Comparison of ENCODE assay signal across 19 cellular contexts in genomic region chr15:27479232-27480140, GRCh38.
DNase-seq lines count a peak whose midpoint lies in the region; ATAC-seq lines count a peak whose summit lies in the region.
"Had no signal": no experiment of that assay in that cellular context is flagged by ENCODE, and none has a peak within 500 bp of the region (broad histone marks: within the 10 kb centered on the region; RNA-seq: fewer than 3 reads in every experiment).

No MANE protein-coding gene starts in this region.

- peak; percentile 11 for DNase-seq in Caki2 (ENCODE audit: low read depth)
- DNase-seq in NCI-H1417 treated with DMSO at 0.1 percent for 48 hours (lab: John Stamatoyannopoulos, UW), result peak; percentile 68
- peak; percentile 15 for DNase-seq in NCI-H748 treated with DMSO at 0.1 percent for 48 hours (lab: John Stamatoyannopoulos, UW)
- DNase-seq in left cardiac atrium, result no peak
- DNase-seq in activated gamma-delta T cell (lab: John Stamatoyannopoulos, UW), result no peak
- no peak for DNase-seq in SKM-1 treated with dmso at 0.1 percent for 144 hours (lab: John Stamatoyannopoulos, UW; ENCODE audit: unreplicated experiment)
- DNase-seq in iPS-NIHi11 (ENCODE audit: low spot score), result no peak
- DNase-seq: activated CD8-positive, alpha-beta memory T cell treated with anti-CD3 and anti-CD28 coated beads, Interleukin-2, amount 50 U/mL, for 4 hours; activated naive CD8-positive, alpha-beta T cell treated with anti-CD3 and anti-CD28 coated beads, Interleukin-2, amount 10 ng/mL, durations not matched to agents 7 days and 5 days; caudate nucleus; endodermal cell; H9; islet precursor cell; KBM-7; OCI-M1; small intestine; stimulated activated naive CD8-positive, alpha-beta T cell treated with anti-CD3 and anti-CD28 coated beads, Interleukin-15, Interleukin-2, amounts not matched to agents 100 U/mL and 50 U/mL, for 24 hours; SW 1271 had no signal

- in situ Hi-C loops in Caki2 (cut with HindIII; ENCODE audit: low pct_unique_long_range_greater_than_20kb, low sequenced_read_pairs), result no loop called here

- intact Hi-C loops in left cardiac atrium (cut with DNase I), result loop anchor here in 1 of 2 donors (10.0 kb wide), 1 partner anchor 95 kb away; no protein-coding TSS in a partner anchor

- ATAC-seq in left cardiac atrium, result peak; percentile 63 to 78
- no peak for ATAC-seq in GM18858 (IDR thresholded peaks at IDR 0.05; ENCODE audit: unreplicated experiment)
- ATAC-seq: stimulated activated naive CD8-positive, alpha-beta T cell treated with anti-CD3 and anti-CD28 coated beads, Interleukin-15, Interleukin-2, amounts not matched to agents 100 U/mL and 50 U/mL, for 24 hours had no signal

Comparison
In these comparisons a context has a peak if more than half of its experiments do, and no peak if none do; other contexts are left out.
1. DNase-seq: peak in Caki2 (single experiment), NCI-H1417 treated with DMSO at 0.1 percent for 48 hours (single experiment) and NCI-H748 treated with DMSO at 0.1 percent for 48 hours (single experiment); none in left cardiac atrium (single experiment), activated gamma-delta T cell (single experiment), SKM-1 treated with dmso at 0.1 percent for 144 hours (single experiment) and iPS-NIHi11 (single experiment).